Comparison of ENCODE assay signal across 23 cellular contexts in the genomic region with DNA sequence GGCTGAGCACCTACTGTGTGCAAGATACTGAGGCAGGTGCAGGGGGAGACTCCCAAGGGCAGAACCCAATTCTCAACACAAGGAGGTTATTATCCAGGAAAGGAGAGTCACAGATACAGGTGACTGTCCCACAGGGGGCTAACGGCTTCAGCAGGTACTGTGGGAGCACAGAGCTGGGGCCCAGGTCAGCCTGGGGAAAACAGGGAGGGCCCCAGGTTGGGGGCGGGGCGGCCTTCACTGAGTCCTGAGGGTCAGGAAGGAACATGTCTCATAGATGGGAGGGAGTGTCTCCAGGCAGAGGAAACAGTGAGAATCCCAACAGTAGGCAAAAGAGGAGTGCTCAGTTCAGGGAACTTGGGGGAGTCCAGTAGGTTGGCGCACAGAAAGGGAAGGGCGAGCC.
DNase-seq lines count a peak whose midpoint lies in the region; ATAC-seq and TF ChIP-seq lines count a peak whose summit lies in the region.
"Had no signal": no experiment of that assay in that cellular context is flagged by ENCODE, and none has a peak within 500 bp of the region (broad histone marks: within the 10 kb centered on the region; RNA-seq: fewer than 3 reads in every experiment).

No MANE protein-coding gene starts in this region.

- no peaks in the 10 kb centered on the region for H3K79me2 ChIP-seq in smooth muscle cell (ENCODE audit: low read depth)

- intact Hi-C loops in cardiac septum (cut with DNase I) (no loop called here), left ventricle myocardium superior (cut with micrococcal nuclease) (no loop called here)

- H3K9me3 ChIP-seq in endodermal cell (ENCODE audit: control insufficient read depth, low read length) (no peaks in the 10 kb centered on the region), smooth muscle cell (replicated peaks; ENCODE audit: low read depth) (no peaks in the 10 kb centered on the region)
- H3K9me3 ChIP-seq: A549; BE2C; BLaER1 treated with 17β-estradiol and CSF1 and Interleukin-3, amounts not matched to agents 10 nM and 100 nM had no signal

- peaks cover 1% of the 10 kb centered on the region for H3K27me3 Mint-ChIP-seq in endodermal cell (ENCODE audit: insufficient read depth)
- H3K27me3 Mint-ChIP-seq: CD4-positive, alpha-beta T cell had no signal

- no peak overlapping the region for H3K27ac Mint-ChIP-seq in endodermal cell
- H3K27ac Mint-ChIP-seq: CD14-positive monocyte; CD4-positive, alpha-beta T cell; GM23338 had no signal

- no peak overlapping the region for H3K9ac ChIP-seq in endodermal cell (ENCODE audit: extremely low read depth, low read length, poor library complexity, severe bottlenecking)
- H3K9ac ChIP-seq in smooth muscle cell (ENCODE audit: low read depth) = no peak overlapping the region
- H3K9ac ChIP-seq: BLaER1 treated with 17β-estradiol and CSF1 and Interleukin-3, amounts not matched to agents 10 nM and 100 nM had no signal

- H3K4me3 Mint-ChIP-seq in endodermal cell = no peak overlapping the region
- H3K4me3 Mint-ChIP-seq: CD14-positive monocyte; CD4-positive, alpha-beta T cell; GM23338; H9 had no signal

- no peak for ATAC-seq in left ventricle myocardium superior
- ATAC-seq: A549, GM12878, GM23338, HCT116 had no signal

- no peaks in the 10 kb centered on the region for H3F3A ChIP-seq in smooth muscle cell (ENCODE audit: low read depth)

- H3K4me1 ChIP-seq in endodermal cell (ENCODE audit: control insufficient read depth, insufficient read depth, low read length) (no peaks in the 10 kb centered on the region), smooth muscle cell (ENCODE audit: low read depth) (no peaks in the 10 kb centered on the region)
- H3K4me1 ChIP-seq: A549, BE2C had no signal

- WGBS in endodermal cell (ENCODE audit: insufficient coverage in 1 of 2, insufficient read length in 1 of 2), 2 experiments = 89 to 92% methylated on average over 5 of the region's 5 CpGs
- WGBS in smooth muscle cell (ENCODE audit: low lambda C conversion rate) = 94% methylated on average over 5 of the region's 5 CpGs

- H3K4me1 Mint-ChIP-seq in endodermal cell = peaks cover 2% of the 10 kb centered on the region
- H3K4me1 Mint-ChIP-seq: CD14-positive monocyte; CD8-positive, alpha-beta memory T cell had no signal

- no peak overlapping the region for H3K4me3 ChIP-seq in endodermal cell (ENCODE audit: low read length)
- H3K4me3 ChIP-seq in smooth muscle cell = no peak overlapping the region
- H3K4me3 ChIP-seq: A549; BLaER1 treated with 17β-estradiol and CSF1 and Interleukin-3, amounts not matched to agents 10 nM and 100 nM; GM12878; GM23338 had no signal

- TF ChIP-seq CTCF in endodermal cell (conservative IDR thresholded peaks at IDR 0.05) = no peak
- no peak for TF ChIP-seq CTCF in smooth muscle cell (IDR thresholded peaks at IDR 0.05; ENCODE audit: borderline replicate concordance, insufficient read depth, poor library complexity, severe bottlenecking)

- H3K27ac ChIP-seq in endodermal cell (ENCODE audit: low read depth, low read length) = no peak overlapping the region
- H3K27ac ChIP-seq in smooth muscle cell (ENCODE audit: low read depth) = no peak overlapping the region
- H3K27ac ChIP-seq: A549; BLaER1 treated with 17β-estradiol and CSF1 and Interleukin-3, amounts not matched to agents 10 nM and 100 nM had no signal

- no peaks in the 10 kb centered on the region for H3K36me3 Mint-ChIP-seq in endodermal cell (ENCODE audit: low read depth)
- H3K36me3 Mint-ChIP-seq: CD14-positive monocyte had no signal

- H3K36me3 ChIP-seq in endodermal cell (ENCODE audit: control insufficient read depth, insufficient read depth, low read length) (no peaks in the 10 kb centered on the region), smooth muscle cell (ENCODE audit: low read depth) (no peaks in the 10 kb centered on the region)
- H3K36me3 ChIP-seq: BE2C; BLaER1 treated with 17β-estradiol and CSF1 and Interleukin-3, amounts not matched to agents 10 nM and 100 nM had no signal

- peak; percentile 51 for DNase-seq in cardiac septum (ENCODE audit: low spot score)
- DNase-seq in left ventricle myocardium superior = no peak
- peak; percentile 34 for DNase-seq in endodermal cell
- DNase-seq in mesenteric fat pad (ENCODE audit: low spot score) = peak; percentile 72
- DNase-seq in SW 1271 (lab: John Stamatoyannopoulos, UW) = no peak
- no peak for DNase-seq in smooth muscle cell (lab: John Stamatoyannopoulos, UW; ENCODE audit: unreplicated experiment)
- DNase-seq: 8988T; ACHN; AML-193; BE2C; CD4-positive, alpha-beta T cell; CD8-positive, alpha-beta memory T cell; DMS 273 treated with DMSO at 0.1 percent for 48 hours; DMS79; EL; GDM1; H9 had no signal

- no peaks in the 10 kb centered on the region for H4K20me1 ChIP-seq in smooth muscle cell (ENCODE audit: low read depth)
- H4K20me1 ChIP-seq: BLaER1 treated with 17β-estradiol and CSF1 and Interleukin-3, amounts not matched to agents 10 nM and 100 nM had no signal

- H3K4me2 ChIP-seq in smooth muscle cell = no peak overlapping the region
- H3K4me2 ChIP-seq: A549, GM23338 had no signal

- H3K9me3 Mint-ChIP-seq in endodermal cell = no peaks in the 10 kb centered on the region
- H3K9me3 Mint-ChIP-seq: CD4-positive, alpha-beta T cell; CD8-positive, alpha-beta memory T cell; GM23338; H9 had no signal

- H3K27me3 ChIP-seq in endodermal cell (ENCODE audit: control insufficient read depth, insufficient read depth, low read length, poor library complexity, severe bottlenecking) (no peaks in the 10 kb centered on the region), smooth muscle cell (ENCODE audit: low read depth) (peaks cover 4% of the 10 kb centered on the region)
- H3K27me3 ChIP-seq: BE2C; BLaER1 treated with 17β-estradiol and CSF1 and Interleukin-3, amounts not matched to agents 10 nM and 100 nM had no signal

- no peak overlapping the region for H2AFZ ChIP-seq in smooth muscle cell (ENCODE audit: low read depth)
- H2AFZ ChIP-seq: GM23338 had no signal

Comparison
In these comparisons a context has a peak if more than half of its experiments do, and no peak if none do; other contexts are left out.
1. DNase-seq: peak in cardiac septum (single experiment), endodermal cell (single experiment) and mesenteric fat pad (single experiment); none in left ventricle myocardium superior (single experiment), SW 1271 (0 of 2) and smooth muscle cell (single experiment).